In the genomic region with DNA sequence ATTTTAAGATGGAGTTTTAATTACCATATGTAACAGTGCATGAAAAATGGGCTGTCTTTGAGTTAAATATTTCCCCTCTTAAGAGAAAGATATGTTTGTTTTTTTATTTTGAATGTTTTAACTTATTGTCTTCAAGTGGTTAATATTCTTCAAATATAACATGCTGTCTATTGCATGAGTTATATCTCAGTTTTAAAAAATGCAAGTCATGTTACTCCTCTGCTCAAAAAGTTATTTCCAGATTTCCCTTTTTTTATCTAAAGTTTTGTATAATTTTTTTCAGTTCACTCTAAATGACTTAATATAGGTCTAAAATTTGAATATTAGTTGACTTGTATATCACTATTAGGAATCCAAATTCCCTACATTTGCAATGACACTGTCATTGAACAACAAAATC, we compare ENCODE assay signal across 17 cellular contexts. TPM values are rescaled to one million over a fixed set of nuclear protein-coding genes. Genes with fewer than 3 reads are reported as not detected.
A peak's percentile ranks its signal among the peaks of the same experiment; 100 is the strongest.
DNase-seq lines count a peak whose midpoint lies in the region; ATAC-seq, FAIRE-seq and TF ChIP-seq lines count a peak whose summit lies in the region.
"Had no signal": no experiment of that assay in that cellular context is flagged by ENCODE, and none has a peak within 500 bp of the region (broad histone marks: within the 10 kb centered on the region; RNA-seq: fewer than 3 reads in every experiment).

No MANE protein-coding gene starts in this region.

- FAIRE-seq in A549 (lab: Jason Lieb, UNC) (peak; percentile 7), islet of Langerhans (lab: Jason Lieb, UNC) (peak; percentile 68)
- FAIRE-seq: GM12891 had no signal

- H3K9ac ChIP-seq in HUES48 (ENCODE audit: low read depth, low read length), result no peak overlapping the region

- intact Hi-C loops in posterior vena cava (cut with DNase I), result no loop called here

- no peak for TF ChIP-seq POLR2A in A549 (IDR thresholded peaks at IDR 0.05; ENCODE audit: low read length)

- H3K36me3 ChIP-seq in HUES48 (ENCODE audit: control insufficient read depth, insufficient read depth, low read length), result no peaks in the 10 kb centered on the region

- H3K4me1 ChIP-seq in A549 (peaks cover 4% of the 10 kb centered on the region; the same call in 2 of the 3 replicates), HUES48 (ENCODE audit: control insufficient read depth, insufficient read depth, low read length) (peaks cover 22% of the 10 kb centered on the region)

- H3K27me3 ChIP-seq in HUES48 (ENCODE audit: control insufficient read depth, insufficient read depth, low read length), result peaks cover 15% of the 10 kb centered on the region

- no peak overlapping the region for H3K4me2 ChIP-seq in A549

- H3K4me3 ChIP-seq in A549 (no peak overlapping the region), HUES48 (ENCODE audit: low read depth, low read length) (peak overlapping the region; percentile 8; the same call in 1 of the 2 replicates)

- TF ChIP-seq RAD21 in A549 (conservative IDR thresholded peaks at IDR 0.05 in 1 of 2, IDR thresholded peaks at IDR 0.05 in 1 of 2), result no peak

- CTCF ChIA-PET in A549 (lab: Yijun Ruan, JAX), result no interaction called here

- TF ChIP-seq CTCF in A549 (IDR thresholded peaks at IDR 0.05), result no peak

- no peak for ATAC-seq in A549

- no peak overlapping the region for H3K27ac ChIP-seq in A549
- peak overlapping the region; percentile 49 for H3K27ac ChIP-seq in HUES48 (ENCODE audit: low read depth, low read length)

- DNase-seq in A549 (ENCODE audit: low read depth in 1 of 2, low spot score in 1 of 2), result no peak
- no peak for DNase-seq in posterior vena cava (ENCODE audit: low spot score)
- DNase-seq in DMS153 (lab: John Stamatoyannopoulos, UW), result no peak
- no peak for DNase-seq in cortex of kidney (lab: John Stamatoyannopoulos, UW)
- DNase-seq: 8988T; ACHN; C1 segment of cervical spinal cord; Calu3; CD4-positive, alpha-beta T cell; DMS 273 treated with DMSO at 0.1 percent for 48 hours; DMS79; H7; KBM-7 had no signal

- no peak for TF ChIP-seq EP300 in A549 (IDR thresholded peaks at IDR 0.05)

- no peaks in the 10 kb centered on the region for H3K9me3 ChIP-seq in A549
- no peaks in the 10 kb centered on the region for H3K9me3 ChIP-seq in HUES48 (ENCODE audit: control insufficient read depth, insufficient read depth, low read length)

- POLR2A ChIA-PET in A549 (lab: Yijun Ruan, JAX), result no interaction called here

TF ChIP-seq in A549, 52 proteins besides CTCF, POLR2A, EP300 and RAD21:
- TF ChIP-seq NFE2L2 (conservative IDR thresholded peaks at IDR 0.05; ENCODE audit: low read length) (peak; percentile 67), CEBPB (IDR thresholded peaks at IDR 0.05) (no peak)

TF ChIP-seq in PFSK-1, 5 proteins besides CTCF, POLR2A, EP300 and RAD21:
- TF ChIP-seq FOXP2 (optimal IDR thresholded peaks at IDR 0.05; ENCODE audit: borderline replicate concordance, extremely low read depth, extremely low read length, insufficient read depth) (no peak), POLR2AphosphoS5 (IDR thresholded peaks at IDR 0.05; ENCODE audit: low read depth, low read length) (0 out of 2 replicates have a peak, but pooled peaks have one; percentile 20)

RNA-seq across cellular contexts. Expression of a gene that starts 5.9 kb away (rescaled TPM):
- polyA plus RNA-seq in A549 (2011; rRNA removed) (0.13 TPM in 2 replicates), A549 (2017; fragmentation: RNase III; extraction: RNeasy Plus Mini Kit Qiagen cat#74134 plus additional on column Dnase treatment) (0.04 to 0.08 TPM (median 0.08 TPM) in 3 replicates)
- 0.04 and 0.05 TPM in 2 replicates for polyA plus RNA-seq in A549 (2012; cell fraction: cytosol; rRNA removed)
- 0.02 and 0.06 TPM in 2 replicates for polyA plus RNA-seq in A549 (2012; cell fraction: nucleus; rRNA removed)
- 0.08 and 0.10 TPM in 2 replicates for polyA minus RNA-seq in A549 (2011; rRNA and poly(A)+ RNA removed)
- 0.18 TPM for polyA plus RNA-seq in PFSK-1 (2012; ENCODE audit: insufficient read length, low read depth)
- total RNA-seq in posterior vena cava, result 1 to 10 TPM; 1.7 to 1.8 TPM
